Comparison of ENCODE assay signal across 1 cellular context in the genomic region with DNA sequence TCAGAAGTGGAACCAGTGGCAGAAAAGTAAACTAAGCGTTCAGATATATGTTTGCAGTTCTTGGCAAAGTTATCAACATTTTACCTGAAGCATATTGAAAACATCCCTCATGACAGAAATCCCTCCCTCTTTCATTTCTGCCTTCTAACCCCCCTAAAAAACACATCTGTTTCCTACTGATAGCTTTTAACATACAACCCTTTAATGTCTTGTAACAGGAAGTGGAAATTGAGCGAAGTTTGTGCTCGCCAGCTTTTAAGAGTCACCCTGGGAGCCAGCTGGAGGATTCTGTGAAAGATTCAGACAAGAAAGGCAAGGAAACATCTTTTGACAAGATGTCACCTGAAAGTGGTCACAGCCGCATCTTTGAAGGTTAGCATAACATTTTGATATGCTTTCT.
TF ChIP-seq lines count a peak whose summit lies in the region.

No MANE protein-coding gene starts in this region.

TF ChIP-seq in IMR-90, 13 proteins besides CTCF, POLR2A, EP300 and RAD21 (continued from another document):
- no peak for TF ChIP-seq NFE2L2 (IDR thresholded peaks at IDR 0.05; ENCODE audit: low read depth, low read length)
- TF ChIP-seq, protein P1, sequence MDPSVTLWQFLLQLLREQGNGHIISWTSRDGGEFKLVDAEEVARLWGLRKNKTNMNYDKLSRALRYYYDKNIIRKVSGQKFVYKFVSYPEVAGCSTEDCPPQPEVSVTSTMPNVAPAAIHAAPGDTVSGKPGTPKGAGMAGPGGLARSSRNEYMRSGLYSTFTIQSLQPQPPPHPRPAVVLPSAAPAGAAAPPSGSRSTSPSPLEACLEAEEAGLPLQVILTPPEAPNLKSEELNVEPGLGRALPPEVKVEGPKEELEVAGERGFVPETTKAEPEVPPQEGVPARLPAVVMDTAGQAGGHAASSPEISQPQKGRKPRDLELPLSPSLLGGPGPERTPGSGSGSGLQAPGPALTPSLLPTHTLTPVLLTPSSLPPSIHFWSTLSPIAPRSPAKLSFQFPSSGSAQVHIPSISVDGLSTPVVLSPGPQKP (IDR thresholded peaks at IDR 0.05; ENCODE audit: borderline replicate concordance, low read depth, low read length) = no peak
- TF ChIP-seq CEBPB (IDR thresholded peaks at IDR 0.05; ENCODE audit: low read depth, low read length) = no peak
TF ChIP-seq in IMR-90: peak in this region for 0.
